2 cellular contexts compared by ENCODE assay signal in the genomic region with DNA sequence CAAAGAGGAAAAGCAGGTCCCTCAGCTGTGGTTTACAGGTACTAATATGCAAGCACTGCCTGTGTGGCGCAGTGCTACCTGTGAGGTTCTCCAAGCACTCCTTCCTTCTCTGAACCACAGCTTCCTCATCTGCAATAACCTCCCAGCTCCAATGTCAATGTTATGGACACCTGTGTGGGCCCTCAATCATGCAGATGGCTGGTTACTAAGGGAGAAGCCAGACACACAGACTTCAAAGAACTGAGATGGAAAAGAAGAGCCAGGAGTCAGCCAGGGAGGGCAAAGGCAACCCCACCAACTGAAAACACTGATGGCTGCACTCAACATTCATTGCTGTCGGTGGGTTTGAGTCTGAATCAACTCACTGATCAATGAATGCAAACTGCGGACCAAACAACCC.
TF ChIP-seq lines count a peak whose summit lies in the region.

No MANE protein-coding gene starts in this region.

TF ChIP-seq in GM23338, 12 proteins besides CTCF, POLR2A, EP300 and RAD21:
- TF ChIP-seq, protein P1, sequence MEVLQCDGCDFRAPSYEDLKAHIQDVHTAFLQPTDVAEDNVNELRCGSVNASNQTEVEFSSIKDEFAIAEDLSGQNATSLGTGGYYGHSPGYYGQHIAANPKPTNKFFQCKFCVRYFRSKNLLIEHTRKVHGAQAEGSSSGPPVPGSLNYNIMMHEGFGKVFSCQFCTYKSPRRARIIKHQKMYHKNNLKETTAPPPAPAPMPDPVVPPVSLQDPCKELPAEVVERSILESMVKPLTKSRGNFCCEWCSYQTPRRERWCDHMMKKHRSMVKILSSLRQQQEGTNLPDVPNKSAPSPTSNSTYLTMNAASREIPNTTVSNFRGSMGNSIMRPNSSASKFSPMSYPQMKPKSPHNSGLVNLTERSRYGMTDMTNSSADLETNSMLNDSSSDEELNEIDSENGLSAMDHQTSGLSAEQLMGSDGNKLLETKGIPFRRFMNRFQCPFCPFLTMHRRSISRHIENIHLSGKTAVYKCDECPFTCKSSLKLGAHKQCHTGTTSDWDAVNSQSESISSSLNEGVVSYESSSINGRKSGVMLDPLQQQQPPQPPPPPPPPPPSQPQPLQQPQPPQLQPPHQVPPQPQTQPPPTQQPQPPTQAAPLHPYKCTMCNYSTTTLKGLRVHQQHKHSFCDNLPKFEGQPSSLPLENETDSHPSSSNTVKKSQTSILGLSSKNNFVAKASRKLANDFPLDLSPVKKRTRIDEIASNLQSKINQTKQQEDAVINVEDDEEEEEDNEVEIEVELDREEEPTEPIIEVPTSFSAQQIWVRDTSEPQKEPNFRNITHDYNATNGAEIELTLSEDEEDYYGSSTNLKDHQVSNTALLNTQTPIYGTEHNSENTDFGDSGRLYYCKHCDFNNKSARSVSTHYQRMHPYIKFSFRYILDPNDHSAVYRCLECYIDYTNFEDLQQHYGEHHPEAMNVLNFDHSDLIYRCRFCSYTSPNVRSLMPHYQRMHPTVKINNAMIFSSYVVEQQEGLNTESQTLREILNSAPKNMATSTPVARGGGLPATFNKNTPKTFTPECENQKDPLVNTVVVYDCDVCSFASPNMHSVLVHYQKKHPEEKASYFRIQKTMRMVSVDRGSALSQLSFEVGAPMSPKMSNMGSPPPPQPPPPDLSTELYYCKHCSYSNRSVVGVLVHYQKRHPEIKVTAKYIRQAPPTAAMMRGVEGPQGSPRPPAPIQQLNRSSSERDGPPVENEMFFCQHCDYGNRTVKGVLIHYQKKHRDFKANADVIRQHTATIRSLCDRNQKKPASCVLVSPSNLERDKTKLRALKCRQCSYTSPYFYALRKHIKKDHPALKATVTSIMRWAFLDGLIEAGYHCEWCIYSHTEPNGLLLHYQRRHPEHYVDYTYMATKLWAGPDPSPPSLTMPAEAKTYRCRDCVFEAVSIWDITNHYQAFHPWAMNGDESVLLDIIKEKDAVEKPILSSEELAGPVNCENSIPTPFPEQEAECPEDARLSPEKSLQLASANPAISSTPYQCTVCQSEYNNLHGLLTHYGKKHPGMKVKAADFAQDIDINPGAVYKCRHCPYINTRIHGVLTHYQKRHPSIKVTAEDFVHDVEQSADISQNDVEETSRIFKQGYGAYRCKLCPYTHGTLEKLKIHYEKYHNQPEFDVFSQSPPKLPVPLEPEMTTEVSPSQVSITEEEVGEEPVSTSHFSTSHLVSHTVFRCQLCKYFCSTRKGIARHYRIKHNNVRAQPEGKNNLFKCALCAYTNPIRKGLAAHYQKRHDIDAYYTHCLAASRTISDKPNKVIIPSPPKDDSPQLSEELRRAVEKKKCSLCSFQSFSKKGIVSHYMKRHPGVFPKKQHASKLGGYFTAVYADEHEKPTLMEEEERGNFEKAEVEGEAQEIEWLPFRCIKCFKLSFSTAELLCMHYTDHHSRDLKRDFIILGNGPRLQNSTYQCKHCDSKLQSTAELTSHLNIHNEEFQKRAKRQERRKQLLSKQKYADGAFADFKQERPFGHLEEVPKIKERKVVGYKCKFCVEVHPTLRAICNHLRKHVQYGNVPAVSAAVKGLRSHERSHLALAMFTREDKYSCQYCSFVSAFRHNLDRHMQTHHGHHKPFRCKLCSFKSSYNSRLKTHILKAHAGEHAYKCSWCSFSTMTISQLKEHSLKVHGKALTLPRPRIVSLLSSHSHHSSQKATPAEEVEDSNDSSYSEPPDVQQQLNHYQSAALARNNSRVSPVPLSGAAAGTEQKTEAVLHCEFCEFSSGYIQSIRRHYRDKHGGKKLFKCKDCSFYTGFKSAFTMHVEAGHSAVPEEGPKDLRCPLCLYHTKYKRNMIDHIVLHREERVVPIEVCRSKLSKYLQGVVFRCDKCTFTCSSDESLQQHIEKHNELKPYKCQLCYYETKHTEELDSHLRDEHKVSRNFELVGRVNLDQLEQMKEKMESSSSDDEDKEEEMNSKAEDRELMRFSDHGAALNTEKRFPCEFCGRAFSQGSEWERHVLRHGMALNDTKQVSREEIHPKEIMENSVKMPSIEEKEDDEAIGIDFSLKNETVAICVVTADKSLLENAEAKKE (CRISPR knock-in tag; IDR thresholded peaks at IDR 0.05), result peak; percentile 49; the same call in 1 of the 2 replicates
- no peak for TF ChIP-seq STAT1 (IDR thresholded peaks at IDR 0.05; ENCODE audit: unreplicated experiment)

TF ChIP-seq in IMR-90, 13 proteins besides CTCF, POLR2A, EP300 and RAD21:
- TF ChIP-seq BHLHE40 (IDR thresholded peaks at IDR 0.05; ENCODE audit: low read depth, low read length), result no peak
- no peak for TF ChIP-seq RCOR1 (IDR thresholded peaks at IDR 0.05; ENCODE audit: insufficient replicate concordance, low read length)
- no peak for TF ChIP-seq RFX5 (IDR thresholded peaks at IDR 0.05; ENCODE audit: low read depth, low read length)
- no peak for TF ChIP-seq CEBPB (IDR thresholded peaks at IDR 0.05; ENCODE audit: low read depth, low read length)
- TF ChIP-seq SMC3 (IDR thresholded peaks at IDR 0.05; ENCODE audit: low read depth, low read length), result no peak
- TF ChIP-seq, protein P2, sequence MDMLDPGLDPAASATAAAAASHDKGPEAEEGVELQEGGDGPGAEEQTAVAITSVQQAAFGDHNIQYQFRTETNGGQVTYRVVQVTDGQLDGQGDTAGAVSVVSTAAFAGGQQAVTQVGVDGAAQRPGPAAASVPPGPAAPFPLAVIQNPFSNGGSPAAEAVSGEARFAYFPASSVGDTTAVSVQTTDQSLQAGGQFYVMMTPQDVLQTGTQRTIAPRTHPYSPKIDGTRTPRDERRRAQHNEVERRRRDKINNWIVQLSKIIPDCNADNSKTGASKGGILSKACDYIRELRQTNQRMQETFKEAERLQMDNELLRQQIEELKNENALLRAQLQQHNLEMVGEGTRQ (IDR thresholded peaks at IDR 0.05; ENCODE audit: low read depth, low read length), result no peak
- TF ChIP-seq MXI1 (IDR thresholded peaks at IDR 0.05; ENCODE audit: borderline replicate concordance, low read depth, low read length), result no peak
- no peak for TF ChIP-seq MAZ (IDR thresholded peaks at IDR 0.05; ENCODE audit: borderline replicate concordance, low read depth, low read length)
- TF ChIP-seq, protein P3, sequence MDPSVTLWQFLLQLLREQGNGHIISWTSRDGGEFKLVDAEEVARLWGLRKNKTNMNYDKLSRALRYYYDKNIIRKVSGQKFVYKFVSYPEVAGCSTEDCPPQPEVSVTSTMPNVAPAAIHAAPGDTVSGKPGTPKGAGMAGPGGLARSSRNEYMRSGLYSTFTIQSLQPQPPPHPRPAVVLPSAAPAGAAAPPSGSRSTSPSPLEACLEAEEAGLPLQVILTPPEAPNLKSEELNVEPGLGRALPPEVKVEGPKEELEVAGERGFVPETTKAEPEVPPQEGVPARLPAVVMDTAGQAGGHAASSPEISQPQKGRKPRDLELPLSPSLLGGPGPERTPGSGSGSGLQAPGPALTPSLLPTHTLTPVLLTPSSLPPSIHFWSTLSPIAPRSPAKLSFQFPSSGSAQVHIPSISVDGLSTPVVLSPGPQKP (IDR thresholded peaks at IDR 0.05; ENCODE audit: borderline replicate concordance, low read depth, low read length), result no peak
- no peak for TF ChIP-seq FOS (IDR thresholded peaks at IDR 0.05; ENCODE audit: low read depth, low read length)
- no peak for TF ChIP-seq MAFK (IDR thresholded peaks at IDR 0.05; ENCODE audit: low read depth, low read length)
- no peak for TF ChIP-seq CHD1 (IDR thresholded peaks at IDR 0.05; ENCODE audit: low read depth, low read length)
- no peak for TF ChIP-seq NFE2L2 (IDR thresholded peaks at IDR 0.05; ENCODE audit: low read depth, low read length)
